In genomic region chr22:50329236-50329635, GRCh38 we compare ENCODE assay signal across 16 cellular contexts. TPM values are rescaled to one million over a fixed set of nuclear protein-coding genes. Genes with fewer than 3 reads are reported as not detected.
DNase-seq lines count a peak whose midpoint lies in the region; ATAC-seq and TF ChIP-seq lines count a peak whose summit lies in the region.
"Had no signal": no experiment of that assay in that cellular context is flagged by ENCODE, and none has a peak within 500 bp of the region (broad histone marks: within the 10 kb centered on the region; RNA-seq: fewer than 3 reads in every experiment).

No MANE protein-coding gene starts in this region.

- H3K4me1 Mint-ChIP-seq in activated T-helper 1 cell treated with anti-CD3 and anti-CD28 coated beads, Interleukin-12 subunit alpha, Interleukin-12 subunit beta, Interleukin-2, Interleukin-4 antibody, amounts not matched to agents 30 ng/mL and 10 ng/mL and 1 ng/mL, durations not matched to agents 14 hours and 24 hours and 36 hours (ENCODE audit: low read depth) = peaks cover 7% of the 10 kb centered on the region

- TF ChIP-seq CTCF in breast epithelium (IDR thresholded peaks at IDR 0.05) = no peak

- H3K9me3 ChIP-seq in SJSA1 (replicated peaks) = no peaks in the 10 kb centered on the region; the same call in 1 of the 2 replicates
- H3K9me3 ChIP-seq in breast epithelium = no peaks in the 10 kb centered on the region
- H3K9me3 ChIP-seq: SJCRH30, testis had no signal

- H3K9me3 Mint-ChIP-seq in activated T-helper 1 cell treated with anti-CD3 and anti-CD28 coated beads, Interleukin-12 subunit alpha, Interleukin-12 subunit beta, Interleukin-2, Interleukin-4 antibody, amounts not matched to agents 30 ng/mL and 10 ng/mL and 1 ng/mL, durations not matched to agents 14 hours and 24 hours and 36 hours = no peaks in the 10 kb centered on the region

- no peaks in the 10 kb centered on the region for H3K27me3 ChIP-seq in SJSA1 (replicated peaks)
- H3K27me3 ChIP-seq in breast epithelium = no peaks in the 10 kb centered on the region
- H3K27me3 ChIP-seq: testis had no signal

- no peak overlapping the region for H3K4me3 ChIP-seq in SJSA1
- H3K4me3 ChIP-seq in breast epithelium = no peak overlapping the region
- H3K4me3 ChIP-seq: SJCRH30, testis had no signal

- TF ChIP-seq POLR2A in breast epithelium (IDR thresholded peaks at IDR 0.05) = no peak

- H3K36me3 Mint-ChIP-seq in activated T-helper 1 cell treated with anti-CD3 and anti-CD28 coated beads, Interleukin-12 subunit alpha, Interleukin-12 subunit beta, Interleukin-2, Interleukin-4 antibody, amounts not matched to agents 30 ng/mL and 10 ng/mL and 1 ng/mL, durations not matched to agents 14 hours and 24 hours and 36 hours (ENCODE audit: low read depth) = no peaks in the 10 kb centered on the region

- ATAC-seq in HG03432 (IDR thresholded peaks at IDR 0.05; ENCODE audit: unreplicated experiment) = no peak

- H3K27me3 Mint-ChIP-seq in activated T-helper 1 cell treated with anti-CD3 and anti-CD28 coated beads, Interleukin-12 subunit alpha, Interleukin-12 subunit beta, Interleukin-2, Interleukin-4 antibody, amounts not matched to agents 30 ng/mL and 10 ng/mL and 1 ng/mL, durations not matched to agents 14 hours and 24 hours and 36 hours (ENCODE audit: insufficient read depth) = peaks cover 23% of the 10 kb centered on the region

- H3K4me3 Mint-ChIP-seq in activated T-helper 1 cell treated with anti-CD3 and anti-CD28 coated beads, Interleukin-12 subunit alpha, Interleukin-12 subunit beta, Interleukin-2, Interleukin-4 antibody, amounts not matched to agents 30 ng/mL and 10 ng/mL and 1 ng/mL, durations not matched to agents 14 hours and 24 hours and 36 hours = no peak overlapping the region

- DNase-seq in A172 (ENCODE audit: low spot score) (peak; percentile 32), EL (peak; percentile 77), SJSA1 (ENCODE audit: low read depth in 1 of 2, low spot score in 2 of 2) (peak; percentile 60 to 74), fibroblast of peridontal ligament (ENCODE audit: extremely low read depth) (peak; percentile 59), cerebellar cortex (ENCODE audit: low spot score) (no peak), breast epithelium (ENCODE audit: low spot score in 2 of 2) (no peak)
- no peak for DNase-seq in activated T-helper 1 cell treated with anti-CD3 and anti-CD28 coated beads, Interleukin-12 subunit alpha, Interleukin-12 subunit beta, Interleukin-2, Interleukin-4 antibody, amounts not matched to agents 30 ng/mL and 10 ng/mL and 1 ng/mL, durations not matched to agents 14 hours and 24 hours and 36 hours (ENCODE audit: low spot score)
- DNase-seq: activated naive CD4-positive, alpha-beta T cell treated with Interleukin-2 at 50 U/mL for 16 hours; central memory CD4-positive, alpha-beta T cell; DMS79; NCI-H1092 treated with DMSO at 0.1 percent for 48 hours; SJCRH30; stimulated activated CD4-positive, alpha-beta T cell treated with anti-CD3 and anti-CD28 coated beads, Interleukin-12 subunit alpha, Interleukin-12 subunit beta, amount 100 ng/mL, for 4 hours; testis had no signal

- H3K36me3 ChIP-seq in SJSA1 = peaks cover 6% of the 10 kb centered on the region
- no peaks in the 10 kb centered on the region for H3K36me3 ChIP-seq in breast epithelium
- H3K36me3 ChIP-seq: SJCRH30 had no signal

- H3K27ac Mint-ChIP-seq in activated T-helper 1 cell treated with anti-CD3 and anti-CD28 coated beads, Interleukin-12 subunit alpha, Interleukin-12 subunit beta, Interleukin-2, Interleukin-4 antibody, amounts not matched to agents 30 ng/mL and 10 ng/mL and 1 ng/mL, durations not matched to agents 14 hours and 24 hours and 36 hours = no peak overlapping the region

- H3K27ac ChIP-seq in SJSA1 (peak overlapping the region; percentile 33; the same call in 1 of the 2 replicates), breast epithelium (no peak overlapping the region)
- H3K27ac ChIP-seq: parathyroid adenoma, SJCRH30, testis had no signal

- peaks cover 38% of the 10 kb centered on the region for H3K4me1 ChIP-seq in SJSA1 (replicated peaks)
- H3K4me1 ChIP-seq in breast epithelium = peaks cover 0 to 8% of the 10 kb centered on the region in 2 donors
- H3K4me1 ChIP-seq: parathyroid adenoma had no signal

- intact Hi-C loops in activated T-helper 1 cell treated with anti-CD3 and anti-CD28 coated beads, Interleukin-12 subunit alpha, Interleukin-12 subunit beta, Interleukin-2, Interleukin-4 antibody, amounts not matched to agents 30 ng/mL and 10 ng/mL and 1 ng/mL, durations not matched to agents 14 hours and 24 hours and 36 hours (cut with micrococcal nuclease) = loop anchor here (5.0 kb wide), 1 partner anchor 87 kb away; no protein-coding TSS in a partner anchor
- intact Hi-C loops in breast epithelium (cut with DNase I; ENCODE audit: low total_unique reads) = loop anchor here (5.0 kb wide), 1 partner anchor 57 kb away; the partner anchor contains the start of gene MAPK11

RNA-seq across cellular contexts. Expression of gene DENND6B, which starts 2.4 kb away (rescaled TPM):
- 1.2 and 2.9 TPM in 2 replicates for total RNA-seq in A172 (2014; rRNA removed; shearing (Covaris generic))
- total RNA-seq in SJSA1 (2014; rRNA removed; shearing (Covaris generic)) = 0.06 and 0.47 TPM in 2 replicates
- total RNA-seq in activated T-helper 1 cell treated with anti-CD3 and anti-CD28 coated beads, Interleukin-12 subunit alpha, Interleukin-12 subunit beta, Interleukin-2, Interleukin-4 antibody, amounts not matched to agents 30 ng/mL and 10 ng/mL and 1 ng/mL, durations not matched to agents 14 hours and 24 hours and 36 hours = 1.7 and 2.2 TPM in 2 replicates
- total RNA-seq in breast epithelium = 1 to 10 TPM; 1.8 to 6.9 (median 5.4) TPM

RNA-seq across cellular contexts. Expression of gene PPP6R2, which starts 13.9 kb away (rescaled TPM):
- total RNA-seq in A172 (2014; rRNA removed; shearing (Covaris generic)) = 28.0 and 36.6 TPM in 2 replicates
- total RNA-seq in SJSA1 (2014; rRNA removed; shearing (Covaris generic)) = 62.1 and 69.7 TPM in 2 replicates
- total RNA-seq in activated T-helper 1 cell treated with anti-CD3 and anti-CD28 coated beads, Interleukin-12 subunit alpha, Interleukin-12 subunit beta, Interleukin-2, Interleukin-4 antibody, amounts not matched to agents 30 ng/mL and 10 ng/mL and 1 ng/mL, durations not matched to agents 14 hours and 24 hours and 36 hours = 46.0 and 48.5 TPM in 2 replicates
- 10 to 100 TPM; 48.3 to 54.1 (median 49.5) TPM for total RNA-seq in breast epithelium

RNA-seq across cellular contexts. Expression of gene PLXNB2, which starts 21.8 kb away (rescaled TPM):
- total RNA-seq in A172 (2014; rRNA removed; shearing (Covaris generic)) = 64.9 and 65.0 TPM in 2 replicates
- 45.9 and 61.7 TPM in 2 replicates for total RNA-seq in SJSA1 (2014; rRNA removed; shearing (Covaris generic))
- total RNA-seq in activated T-helper 1 cell treated with anti-CD3 and anti-CD28 coated beads, Interleukin-12 subunit alpha, Interleukin-12 subunit beta, Interleukin-2, Interleukin-4 antibody, amounts not matched to agents 30 ng/mL and 10 ng/mL and 1 ng/mL, durations not matched to agents 14 hours and 24 hours and 36 hours = 8.9 and 10.2 TPM in 2 replicates
- total RNA-seq in breast epithelium = 100 to 1,000 TPM in 2 of 3 donors, 10 to 100 TPM in 1; 79.0 to 137 (median 122) TPM

RNA-seq across cellular contexts. Expression of gene MAPK11, which starts 59.1 kb away (rescaled TPM):
- total RNA-seq in A172 (2014; rRNA removed; shearing (Covaris generic)) = 13.4 and 15.4 TPM in 2 replicates
- 1.3 and 2.2 TPM in 2 replicates for total RNA-seq in SJSA1 (2014; rRNA removed; shearing (Covaris generic))
- total RNA-seq in activated T-helper 1 cell treated with anti-CD3 and anti-CD28 coated beads, Interleukin-12 subunit alpha, Interleukin-12 subunit beta, Interleukin-2, Interleukin-4 antibody, amounts not matched to agents 30 ng/mL and 10 ng/mL and 1 ng/mL, durations not matched to agents 14 hours and 24 hours and 36 hours = 24.6 and 28.9 TPM in 2 replicates
- 10 to 100 TPM in 2 of 3 donors, 1 to 10 TPM in 1; 5.7 to 16.5 (median 13.4) TPM for total RNA-seq in breast epithelium

Comparison
In these comparisons a context has a peak if more than half of its experiments do, and no peak if none do; other contexts are left out.
1. DNase-seq: peak in A172 (single experiment), EL (single experiment), SJSA1 (2 of 2) and fibroblast of peridontal ligament (single experiment); none in cerebellar cortex (single experiment), activated T-helper 1 cell treated with anti-CD3 and anti-CD28 coated beads, Interleukin-12 subunit alpha, Interleukin-12 subunit beta, Interleukin-2, Interleukin-4 antibody, amounts not matched to agents 30 ng/mL and 10 ng/mL and 1 ng/mL, durations not matched to agents 14 hours and 24 hours and 36 hours (single experiment) and breast epithelium (0 of 2).